ENCODE assay signal across 1 cellular context in genomic region chr1:221429262-221429661, GRCh38.
TF ChIP-seq lines count a peak whose summit lies in the region.

No MANE protein-coding gene starts in this region.

TF ChIP-seq in WTC11, 78 proteins besides CTCF, POLR2A, EP300 and RAD21 (continued from another document):
- TF ChIP-seq AFF4 (CRISPR knock-in tag; IDR thresholded peaks at IDR 0.05; ENCODE audit: borderline replicate concordance), result no peak
- no peak for TF ChIP-seq ZNF512 (CRISPR knock-in tag; IDR thresholded peaks at IDR 0.05; ENCODE audit: borderline replicate concordance)
- no peak for TF ChIP-seq ATF1 (CRISPR knock-in tag; IDR thresholded peaks at IDR 0.05)
TF ChIP-seq in WTC11: peak in this region for 0.
